In the genomic region with DNA sequence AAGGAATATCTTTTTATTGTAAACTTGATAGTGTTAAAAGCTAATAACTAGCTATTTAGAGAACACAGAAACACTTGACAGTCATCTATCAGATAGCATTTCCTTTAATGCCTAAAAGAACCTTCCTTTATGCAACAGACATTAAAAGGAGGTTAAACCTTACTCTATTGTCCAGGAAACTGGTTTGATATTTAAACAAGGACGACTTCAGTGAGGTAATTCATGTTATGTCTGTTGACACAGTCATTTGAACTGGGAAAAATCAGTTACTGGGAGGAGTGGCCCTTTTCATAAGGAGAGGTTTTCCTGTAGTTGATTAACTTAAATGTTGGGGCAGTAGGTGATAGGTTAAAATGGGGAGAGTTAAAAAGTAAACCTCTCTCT, we compare ENCODE assay signal across 1 cellular context.
TF ChIP-seq lines count a peak whose summit lies in the region.

No MANE protein-coding gene starts in this region.

TF ChIP-seq in HepG2, 621 proteins besides CTCF, POLR2A, EP300 and RAD21 (continued from another document and continues in another):
- peak; percentile 98 for TF ChIP-seq BCL6 (CRISPR knock-in tag; IDR thresholded peaks at IDR 0.05)
- peak; percentile 71 for TF ChIP-seq HHEX (CRISPR knock-in tag; IDR thresholded peaks at IDR 0.05)
- peak; percentile 45; the same call in 1 of the 2 replicates for TF ChIP-seq TBX2 (CRISPR knock-in tag; IDR thresholded peaks at IDR 0.05; ENCODE audit: borderline replicate concordance)
- no peak for TF ChIP-seq ZNF549 (CRISPR knock-in tag; IDR thresholded peaks at IDR 0.05)
- TF ChIP-seq, protein P1, sequence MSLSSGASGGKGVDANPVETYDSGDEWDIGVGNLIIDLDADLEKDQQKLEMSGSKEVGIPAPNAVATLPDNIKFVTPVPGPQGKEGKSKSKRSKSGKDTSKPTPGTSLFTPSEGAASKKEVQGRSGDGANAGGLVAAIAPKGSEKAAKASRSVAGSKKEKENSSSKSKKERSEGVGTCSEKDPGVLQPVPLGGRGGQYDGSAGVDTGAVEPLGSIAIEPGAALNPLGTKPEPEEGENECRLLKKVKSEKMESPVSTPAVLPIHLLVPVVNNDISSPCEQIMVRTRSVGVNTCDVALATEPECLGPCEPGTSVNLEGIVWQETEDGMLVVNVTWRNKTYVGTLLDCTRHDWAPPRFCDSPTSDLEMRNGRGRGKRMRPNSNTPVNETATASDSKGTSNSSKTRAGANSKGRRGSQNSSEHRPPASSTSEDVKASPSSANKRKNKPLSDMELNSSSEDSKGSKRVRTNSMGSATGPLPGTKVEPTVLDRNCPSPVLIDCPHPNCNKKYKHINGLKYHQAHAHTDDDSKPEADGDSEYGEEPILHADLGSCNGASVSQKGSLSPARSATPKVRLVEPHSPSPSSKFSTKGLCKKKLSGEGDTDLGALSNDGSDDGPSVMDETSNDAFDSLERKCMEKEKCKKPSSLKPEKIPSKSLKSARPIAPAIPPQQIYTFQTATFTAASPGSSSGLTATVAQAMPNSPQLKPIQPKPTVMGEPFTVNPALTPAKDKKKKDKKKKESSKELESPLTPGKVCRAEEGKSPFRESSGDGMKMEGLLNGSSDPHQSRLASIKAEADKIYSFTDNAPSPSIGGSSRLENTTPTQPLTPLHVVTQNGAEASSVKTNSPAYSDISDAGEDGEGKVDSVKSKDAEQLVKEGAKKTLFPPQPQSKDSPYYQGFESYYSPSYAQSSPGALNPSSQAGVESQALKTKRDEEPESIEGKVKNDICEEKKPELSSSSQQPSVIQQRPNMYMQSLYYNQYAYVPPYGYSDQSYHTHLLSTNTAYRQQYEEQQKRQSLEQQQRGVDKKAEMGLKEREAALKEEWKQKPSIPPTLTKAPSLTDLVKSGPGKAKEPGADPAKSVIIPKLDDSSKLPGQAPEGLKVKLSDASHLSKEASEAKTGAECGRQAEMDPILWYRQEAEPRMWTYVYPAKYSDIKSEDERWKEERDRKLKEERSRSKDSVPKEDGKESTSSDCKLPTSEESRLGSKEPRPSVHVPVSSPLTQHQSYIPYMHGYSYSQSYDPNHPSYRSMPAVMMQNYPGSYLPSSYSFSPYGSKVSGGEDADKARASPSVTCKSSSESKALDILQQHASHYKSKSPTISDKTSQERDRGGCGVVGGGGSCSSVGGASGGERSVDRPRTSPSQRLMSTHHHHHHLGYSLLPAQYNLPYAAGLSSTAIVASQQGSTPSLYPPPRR (CRISPR knock-in tag; IDR thresholded peaks at IDR 0.05; ENCODE audit: borderline replicate concordance), result peak; percentile 94
- TF ChIP-seq NFIC (IDR thresholded peaks at IDR 0.05; ENCODE audit: low read length), result peak; percentile 76; the same call in 1 of the 2 replicates
- peak; percentile 67; the same call in 1 of the 2 replicates for TF ChIP-seq SOX13 (IDR thresholded peaks at IDR 0.05)
- TF ChIP-seq SOX13 (CRISPR knock-in tag; conservative IDR thresholded peaks at IDR 0.05 in 1 of 2, IDR thresholded peaks at IDR 0.05 in 1 of 2), result peak in 1 of 2 experiments; percentile 95; a peak in 2 of 4 replicates
- TF ChIP-seq CHD4 (IDR thresholded peaks at IDR 0.05; ENCODE audit: borderline replicate concordance, low read length), result peak; percentile 47; the same call in 1 of the 2 replicates
- TF ChIP-seq CHD2 (IDR thresholded peaks at IDR 0.05; ENCODE audit: low read depth, low read length), result no peak
- TF ChIP-seq ZNF207 (IDR thresholded peaks at IDR 0.05; ENCODE audit: borderline replicate concordance), result no peak
- no peak for TF ChIP-seq GABPA (IDR thresholded peaks at IDR 0.05; ENCODE audit: low read depth, low read length)
- TF ChIP-seq GABPA (CRISPR knock-in tag; IDR thresholded peaks at IDR 0.05; ENCODE audit: low read depth), result peak; percentile 31; the same call in 1 of the 2 replicates
- peak; percentile 67; the same call in 1 of the 2 replicates for TF ChIP-seq MIER3 (CRISPR knock-in tag; IDR thresholded peaks at IDR 0.05; ENCODE audit: borderline replicate concordance)
- TF ChIP-seq, protein P2, sequence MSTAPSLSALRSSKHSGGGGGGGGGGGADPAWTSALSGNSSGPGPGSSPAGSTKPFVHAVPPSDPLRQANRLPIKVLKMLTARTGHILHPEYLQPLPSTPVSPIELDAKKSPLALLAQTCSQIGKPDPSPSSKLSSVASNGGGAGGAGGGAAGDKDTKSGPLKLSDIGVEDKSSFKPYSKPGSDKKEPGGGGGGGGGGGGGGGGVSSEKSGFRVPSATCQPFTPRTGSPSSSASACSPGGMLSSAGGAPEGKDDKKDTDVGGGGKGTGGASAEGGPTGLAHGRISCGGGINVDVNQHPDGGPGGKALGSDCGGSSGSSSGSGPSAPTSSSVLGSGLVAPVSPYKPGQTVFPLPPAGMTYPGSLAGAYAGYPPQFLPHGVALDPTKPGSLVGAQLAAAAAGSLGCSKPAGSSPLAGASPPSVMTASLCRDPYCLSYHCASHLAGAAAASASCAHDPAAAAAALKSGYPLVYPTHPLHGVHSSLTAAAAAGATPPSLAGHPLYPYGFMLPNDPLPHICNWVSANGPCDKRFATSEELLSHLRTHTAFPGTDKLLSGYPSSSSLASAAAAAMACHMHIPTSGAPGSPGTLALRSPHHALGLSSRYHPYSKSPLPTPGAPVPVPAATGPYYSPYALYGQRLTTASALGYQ (CRISPR knock-in tag; IDR thresholded peaks at IDR 0.05), result peak; percentile 93
- no peak for TF ChIP-seq GABPB1 (CRISPR knock-in tag; IDR thresholded peaks at IDR 0.05)
- TF ChIP-seq, protein P3, sequence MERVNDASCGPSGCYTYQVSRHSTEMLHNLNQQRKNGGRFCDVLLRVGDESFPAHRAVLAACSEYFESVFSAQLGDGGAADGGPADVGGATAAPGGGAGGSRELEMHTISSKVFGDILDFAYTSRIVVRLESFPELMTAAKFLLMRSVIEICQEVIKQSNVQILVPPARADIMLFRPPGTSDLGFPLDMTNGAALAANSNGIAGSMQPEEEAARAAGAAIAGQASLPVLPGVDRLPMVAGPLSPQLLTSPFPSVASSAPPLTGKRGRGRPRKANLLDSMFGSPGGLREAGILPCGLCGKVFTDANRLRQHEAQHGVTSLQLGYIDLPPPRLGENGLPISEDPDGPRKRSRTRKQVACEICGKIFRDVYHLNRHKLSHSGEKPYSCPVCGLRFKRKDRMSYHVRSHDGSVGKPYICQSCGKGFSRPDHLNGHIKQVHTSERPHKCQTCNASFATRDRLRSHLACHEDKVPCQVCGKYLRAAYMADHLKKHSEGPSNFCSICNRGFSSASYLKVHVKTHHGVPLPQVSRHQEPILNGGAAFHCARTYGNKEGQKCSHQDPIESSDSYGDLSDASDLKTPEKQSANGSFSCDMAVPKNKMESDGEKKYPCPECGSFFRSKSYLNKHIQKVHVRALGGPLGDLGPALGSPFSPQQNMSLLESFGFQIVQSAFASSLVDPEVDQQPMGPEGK (CRISPR knock-in tag; IDR thresholded peaks at IDR 0.05), result peak; percentile 41; the same call in 1 of the 2 replicates
- TF ChIP-seq TAF15 (IDR thresholded peaks at IDR 0.05; ENCODE audit: low read depth, low read length, poor library complexity, severe bottlenecking), result no peak
- TF ChIP-seq, protein P4, sequence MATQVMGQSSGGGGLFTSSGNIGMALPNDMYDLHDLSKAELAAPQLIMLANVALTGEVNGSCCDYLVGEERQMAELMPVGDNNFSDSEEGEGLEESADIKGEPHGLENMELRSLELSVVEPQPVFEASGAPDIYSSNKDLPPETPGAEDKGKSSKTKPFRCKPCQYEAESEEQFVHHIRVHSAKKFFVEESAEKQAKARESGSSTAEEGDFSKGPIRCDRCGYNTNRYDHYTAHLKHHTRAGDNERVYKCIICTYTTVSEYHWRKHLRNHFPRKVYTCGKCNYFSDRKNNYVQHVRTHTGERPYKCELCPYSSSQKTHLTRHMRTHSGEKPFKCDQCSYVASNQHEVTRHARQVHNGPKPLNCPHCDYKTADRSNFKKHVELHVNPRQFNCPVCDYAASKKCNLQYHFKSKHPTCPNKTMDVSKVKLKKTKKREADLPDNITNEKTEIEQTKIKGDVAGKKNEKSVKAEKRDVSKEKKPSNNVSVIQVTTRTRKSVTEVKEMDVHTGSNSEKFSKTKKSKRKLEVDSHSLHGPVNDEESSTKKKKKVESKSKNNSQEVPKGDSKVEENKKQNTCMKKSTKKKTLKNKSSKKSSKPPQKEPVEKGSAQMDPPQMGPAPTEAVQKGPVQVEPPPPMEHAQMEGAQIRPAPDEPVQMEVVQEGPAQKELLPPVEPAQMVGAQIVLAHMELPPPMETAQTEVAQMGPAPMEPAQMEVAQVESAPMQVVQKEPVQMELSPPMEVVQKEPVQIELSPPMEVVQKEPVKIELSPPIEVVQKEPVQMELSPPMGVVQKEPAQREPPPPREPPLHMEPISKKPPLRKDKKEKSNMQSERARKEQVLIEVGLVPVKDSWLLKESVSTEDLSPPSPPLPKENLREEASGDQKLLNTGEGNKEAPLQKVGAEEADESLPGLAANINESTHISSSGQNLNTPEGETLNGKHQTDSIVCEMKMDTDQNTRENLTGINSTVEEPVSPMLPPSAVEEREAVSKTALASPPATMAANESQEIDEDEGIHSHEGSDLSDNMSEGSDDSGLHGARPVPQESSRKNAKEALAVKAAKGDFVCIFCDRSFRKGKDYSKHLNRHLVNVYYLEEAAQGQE (IDR thresholded peaks at IDR 0.05; ENCODE audit: borderline replicate concordance in 1 of 2, low read depth in 1 of 2, low read length in 2 of 2), result 0 out of 4 replicates have a peak, but pooled peaks of 1 of the 2 experiments have one; percentile 24
- TF ChIP-seq, protein P5, sequence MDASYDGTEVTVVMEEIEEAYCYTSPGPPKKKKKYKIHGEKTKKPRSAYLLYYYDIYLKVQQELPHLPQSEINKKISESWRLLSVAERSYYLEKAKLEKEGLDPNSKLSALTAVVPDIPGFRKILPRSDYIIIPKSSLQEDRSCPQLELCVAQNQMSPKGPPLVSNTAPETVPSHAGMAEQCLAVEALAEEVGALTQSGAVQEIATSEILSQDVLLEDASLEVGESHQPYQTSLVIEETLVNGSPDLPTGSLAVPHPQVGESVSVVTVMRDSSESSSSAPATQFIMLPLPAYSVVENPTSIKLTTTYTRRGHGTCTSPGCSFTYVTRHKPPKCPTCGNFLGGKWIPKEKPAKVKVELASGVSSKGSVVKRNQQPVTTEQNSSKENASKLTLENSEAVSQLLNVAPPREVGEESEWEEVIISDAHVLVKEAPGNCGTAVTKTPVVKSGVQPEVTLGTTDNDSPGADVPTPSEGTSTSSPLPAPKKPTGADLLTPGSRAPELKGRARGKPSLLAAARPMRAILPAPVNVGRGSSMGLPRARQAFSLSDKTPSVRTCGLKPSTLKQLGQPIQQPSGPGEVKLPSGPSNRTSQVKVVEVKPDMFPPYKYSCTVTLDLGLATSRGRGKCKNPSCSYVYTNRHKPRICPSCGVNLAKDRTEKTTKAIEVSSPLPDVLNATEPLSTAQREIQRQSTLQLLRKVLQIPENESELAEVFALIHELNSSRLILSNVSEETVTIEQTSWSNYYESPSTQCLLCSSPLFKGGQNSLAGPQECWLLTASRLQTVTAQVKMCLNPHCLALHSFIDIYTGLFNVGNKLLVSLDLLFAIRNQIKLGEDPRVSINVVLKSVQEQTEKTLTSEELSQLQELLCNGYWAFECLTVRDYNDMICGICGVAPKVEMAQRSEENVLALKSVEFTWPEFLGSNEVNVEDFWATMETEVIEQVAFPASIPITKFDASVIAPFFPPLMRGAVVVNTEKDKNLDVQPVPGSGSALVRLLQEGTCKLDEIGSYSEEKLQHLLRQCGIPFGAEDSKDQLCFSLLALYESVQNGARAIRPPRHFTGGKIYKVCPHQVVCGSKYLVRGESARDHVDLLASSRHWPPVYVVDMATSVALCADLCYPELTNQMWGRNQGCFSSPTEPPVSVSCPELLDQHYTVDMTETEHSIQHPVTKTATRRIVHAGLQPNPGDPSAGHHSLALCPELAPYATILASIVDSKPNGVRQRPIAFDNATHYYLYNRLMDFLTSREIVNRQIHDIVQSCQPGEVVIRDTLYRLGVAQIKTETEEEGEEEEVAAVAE (CRISPR knock-in tag; IDR thresholded peaks at IDR 0.05; ENCODE audit: borderline replicate concordance), result 0 out of 2 replicates have a peak, but pooled peaks have one; percentile 42
- no peak for TF ChIP-seq ZNF784 (CRISPR knock-in tag; IDR thresholded peaks at IDR 0.05; ENCODE audit: borderline replicate concordance)
- peak; percentile 89 for TF ChIP-seq HMG20A (CRISPR knock-in tag; IDR thresholded peaks at IDR 0.05; ENCODE audit: borderline replicate concordance)
- 0 out of 2 replicates have a peak, but pooled peaks have one; percentile 27 for TF ChIP-seq JUN (CRISPR knock-in tag; IDR thresholded peaks at IDR 0.05)
- peak; percentile 94 for TF ChIP-seq FOXA3 (CRISPR knock-in tag; IDR thresholded peaks at IDR 0.05)
- TF ChIP-seq GFI1 (CRISPR knock-in tag; IDR thresholded peaks at IDR 0.05; ENCODE audit: borderline replicate concordance), result peak; percentile 95
- TF ChIP-seq, protein P6, sequence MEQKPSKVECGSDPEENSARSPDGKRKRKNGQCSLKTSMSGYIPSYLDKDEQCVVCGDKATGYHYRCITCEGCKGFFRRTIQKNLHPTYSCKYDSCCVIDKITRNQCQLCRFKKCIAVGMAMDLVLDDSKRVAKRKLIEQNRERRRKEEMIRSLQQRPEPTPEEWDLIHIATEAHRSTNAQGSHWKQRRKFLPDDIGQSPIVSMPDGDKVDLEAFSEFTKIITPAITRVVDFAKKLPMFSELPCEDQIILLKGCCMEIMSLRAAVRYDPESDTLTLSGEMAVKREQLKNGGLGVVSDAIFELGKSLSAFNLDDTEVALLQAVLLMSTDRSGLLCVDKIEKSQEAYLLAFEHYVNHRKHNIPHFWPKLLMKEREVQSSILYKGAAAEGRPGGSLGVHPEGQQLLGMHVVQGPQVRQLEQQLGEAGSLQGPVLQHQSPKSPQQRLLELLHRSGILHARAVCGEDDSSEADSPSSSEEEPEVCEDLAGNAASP (CRISPR knock-in tag; IDR thresholded peaks at IDR 0.05; ENCODE audit: borderline replicate concordance), result peak; percentile 80; the same call in 1 of the 2 replicates
- TF ChIP-seq KDM1A (CRISPR knock-in tag; IDR thresholded peaks at IDR 0.05), result no peak
- no peak for TF ChIP-seq FIP1L1 (IDR thresholded peaks at IDR 0.05; ENCODE audit: borderline replicate concordance, insufficient read depth, low read depth, low read length)
- TF ChIP-seq, protein P7, sequence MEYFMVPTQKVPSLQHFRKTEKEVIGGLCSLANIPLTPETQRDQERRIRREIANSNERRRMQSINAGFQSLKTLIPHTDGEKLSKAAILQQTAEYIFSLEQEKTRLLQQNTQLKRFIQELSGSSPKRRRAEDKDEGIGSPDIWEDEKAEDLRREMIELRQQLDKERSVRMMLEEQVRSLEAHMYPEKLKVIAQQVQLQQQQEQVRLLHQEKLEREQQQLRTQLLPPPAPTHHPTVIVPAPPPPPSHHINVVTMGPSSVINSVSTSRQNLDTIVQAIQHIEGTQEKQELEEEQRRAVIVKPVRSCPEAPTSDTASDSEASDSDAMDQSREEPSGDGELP (IDR thresholded peaks at IDR 0.05; ENCODE audit: borderline replicate concordance, low read depth), result 0 out of 2 replicates have a peak, but pooled peaks have one; percentile 11
- TF ChIP-seq HOMEZ (CRISPR knock-in tag; IDR thresholded peaks at IDR 0.05; ENCODE audit: low read depth), result peak; percentile 82
